ENCODE assay signal across 1 cellular context in genomic region chr1:55239548-55239947, GRCh38.
TF ChIP-seq lines count a peak whose summit lies in the region.

No MANE protein-coding gene starts in this region.

TF ChIP-seq in K562, 482 proteins besides CTCF, POLR2A, EP300 and RAD21:
- TF ChIP-seq ZNF184 (CRISPR knock-in tag; IDR thresholded peaks at IDR 0.05) (no peak), ETV6 (IDR thresholded peaks at IDR 0.05; ENCODE audit: borderline replicate concordance in 1 of 2, low read depth in 2 of 2, low read length in 1 of 2) (no peak), ETV6 (CRISPR knock-in tag; IDR thresholded peaks at IDR 0.05; ENCODE audit: borderline replicate concordance) (no peak), ZNF589 (CRISPR knock-in tag; IDR thresholded peaks at IDR 0.05; ENCODE audit: low read depth) (no peak), MTA3 (IDR thresholded peaks at IDR 0.05; ENCODE audit: borderline replicate concordance) (no peak), NFE2L1 (tag; IDR thresholded peaks at IDR 0.05; ENCODE audit: borderline replicate concordance, low read depth) (peak; percentile 72), NFE2 (IDR thresholded peaks at IDR 0.05; ENCODE audit: low read depth) (peak; percentile 58), C11orf30 (IDR thresholded peaks at IDR 0.05; ENCODE audit: low read depth) (peak; percentile 49), MAFF (IDR thresholded peaks at IDR 0.05; ENCODE audit: low read length) (peak; percentile 35; the same call in 1 of the 2 replicates), ZNF316 (IDR thresholded peaks at IDR 0.05) (peak; percentile 64), MBD2 (IDR thresholded peaks at IDR 0.05; ENCODE audit: borderline replicate concordance, low read depth) (no peak), FOXA1 (IDR thresholded peaks at IDR 0.05; ENCODE audit: borderline replicate concordance) (no peak), MAFG (tag; conservative IDR thresholded peaks at IDR 0.05) (peak; percentile 82)
